37 cellular contexts compared by ENCODE assay signal in genomic region chr17:60548990-60549389, GRCh38.
"Had no signal": no experiment of that assay in that cellular context is flagged by ENCODE, and none has a peak within 500 bp of the region (broad histone marks: within the 10 kb centered on the region; RNA-seq: fewer than 3 reads in every experiment).

No MANE protein-coding gene starts in this region.

- H3K27ac Mint-ChIP-seq: activated CD4-positive, alpha-beta T cell treated with anti-CD3 and anti-CD28 coated beads for 36 hours; activated CD4-positive, alpha-beta T cell treated with anti-CD3 and anti-CD28 coated beads, Interleukin-2, amount 10 ng/mL, durations not matched to agents 7 days and 5 days; activated CD8-positive, alpha-beta T cell treated with anti-CD3 and anti-CD28 coated beads, Interleukin-2, amount 10 ng/mL, durations not matched to agents 7 days and 5 days; activated naive CD4-positive, alpha-beta T cell treated with anti-CD3 and anti-CD28 coated beads for 36 hours; activated naive CD8-positive, alpha-beta T cell; activated naive CD8-positive, alpha-beta T cell treated with anti-CD3 and anti-CD28 coated beads, Interleukin-2, amount 50 U/mL, for 24 hours; activated T-cell treated with anti-CD3 and anti-CD28 coated beads, Interleukin-2, amount 50 U/mL, for 24 hours; activated T-helper 1 cell treated with anti-CD3 and anti-CD28 coated beads, Interleukin-12 subunit alpha, Interleukin-12 subunit beta, Interleukin-2, Interleukin-4 antibody, amounts not matched to agents 30 ng/mL and 10 ng/mL and 1 ng/mL, durations not matched to agents 14 hours and 24 hours and 36 hours; T-helper 1 cell treated with Interleukin-12 subunit alpha and Interleukin-12 subunit beta and Interleukin-4 antibody, amounts not matched to agents 30 μg/mL and 1 μg/mL, for 36 hours; T-helper 2 cell treated with Interferon-gamma antibody and Interleukin-4, amounts not matched to agents 5 μg/mL and 100 μg/mL, for 36 hours had no signal

- ATAC-seq: activated CD4-positive, alpha-beta T cell treated with anti-CD3 and anti-CD28 coated beads for 36 hours; activated CD8-positive, alpha-beta T cell treated with anti-CD3 and anti-CD28 coated beads, Interleukin-2, amount 10 ng/mL, durations not matched to agents 7 days and 5 days; activated naive CD8-positive, alpha-beta T cell treated with anti-CD3 and anti-CD28 coated beads, Interleukin-2, amount 50 U/mL, for 24 hours; PC-3 had no signal

- H3K9ac ChIP-seq: SK-N-SH had no signal

- H3K27me3 ChIP-seq: brain microvascular endothelial cell, cardiac muscle cell, MG63, Peyer's patch, SJSA1 had no signal

- DNase-seq: activated CD4-positive, alpha-beta T cell treated with anti-CD3 and anti-CD28 coated beads for 36 hours; activated CD4-positive, alpha-beta T cell treated with anti-CD3 and anti-CD28 coated beads, Interleukin-2, amount 10 ng/mL, durations not matched to agents 7 days and 5 days; activated CD4-positive, alpha-beta T cell treated with anti-CD3 and anti-CD28 coated beads, Interleukin-2, amount 50 U/mL, for 48 hours; activated CD8-positive, alpha-beta T cell treated with anti-CD3 and anti-CD28 coated beads, Interleukin-2, amount 10 ng/mL, durations not matched to agents 7 days and 5 days; activated gamma-delta T cell treated with Interleukin-2 at 50 U/mL for 16 hours; activated naive CD4-positive, alpha-beta T cell treated with anti-CD3 and anti-CD28 coated beads for 36 hours; activated naive CD8-positive, alpha-beta T cell treated with anti-CD3 and anti-CD28 coated beads, Interleukin-2, amount 50 U/mL, for 24 hours; activated T-cell treated with anti-CD3 and anti-CD28 coated beads, Interleukin-2, amount 50 U/mL, for 24 hours; amniotic stem cell; aorta; brain microvascular endothelial cell; Karpas-422; MG63; NCI-H1048; NCI-H1105 treated with DMSO at 0.1 percent for 48 hours; NCI-H1436; NCI-H1694; NCI-H1930; NCI-H2107; NCI-H2171; NCI-H510A; NCI-H526; NCI-H748 treated with DMSO at 0.1 percent for 48 hours; NK-92 treated with Interleukin-12 subunit alpha and Interleukin-12 subunit beta, amount 100 ng/mL, for 24 hours; PC-3; Peyer's patch; RPMI8226; SHP77 treated with DMSO at 0.1 percent for 48 hours; SK-N-SH had no signal

- H3K4me3 ChIP-seq: cardiac muscle cell, MG63, Peyer's patch, SJSA1 had no signal

- H3K4me1 ChIP-seq: Peyer's patch had no signal

- H3K9me3 Mint-ChIP-seq: activated CD4-positive, alpha-beta T cell treated with anti-CD3 and anti-CD28 coated beads, Interleukin-2, amount 10 ng/mL, durations not matched to agents 7 days and 5 days; activated naive CD8-positive, alpha-beta T cell treated with anti-CD3 and anti-CD28 coated beads, Interleukin-2, amount 50 U/mL, for 24 hours; activated T-cell treated with anti-CD3 and anti-CD28 coated beads, Interleukin-2, amount 50 U/mL, for 24 hours; activated T-helper 1 cell treated with anti-CD3 and anti-CD28 coated beads, Interleukin-12 subunit alpha, Interleukin-12 subunit beta, Interleukin-2, Interleukin-4 antibody, amounts not matched to agents 30 ng/mL and 10 ng/mL and 1 ng/mL, durations not matched to agents 14 hours and 24 hours and 36 hours; central memory CD8-positive, alpha-beta T cell; T-helper 2 cell treated with Interferon-gamma antibody and Interleukin-4, amounts not matched to agents 5 μg/mL and 100 μg/mL, for 36 hours had no signal

- H3K27ac ChIP-seq: brain microvascular endothelial cell, cardiac muscle cell, Peyer's patch, SJSA1 had no signal

- H3K4me2 ChIP-seq: SK-N-SH had no signal

- FAIRE-seq: TTC549 had no signal

- H3K4me1 Mint-ChIP-seq: activated CD4-positive, alpha-beta T cell treated with anti-CD3 and anti-CD28 coated beads for 36 hours; activated CD4-positive, alpha-beta T cell treated with anti-CD3 and anti-CD28 coated beads, Interleukin-2, amount 10 ng/mL, durations not matched to agents 7 days and 5 days; activated naive CD8-positive, alpha-beta T cell treated with anti-CD3 and anti-CD28 coated beads, Interleukin-2, amount 50 U/mL, for 24 hours; central memory CD8-positive, alpha-beta T cell had no signal

- H3K36me3 Mint-ChIP-seq: activated naive CD8-positive, alpha-beta T cell had no signal

- H3K27me3 Mint-ChIP-seq: activated CD4-positive, alpha-beta T cell treated with anti-CD3 and anti-CD28 coated beads for 36 hours; activated CD4-positive, alpha-beta T cell treated with anti-CD3 and anti-CD28 coated beads, Interleukin-2, amount 10 ng/mL, durations not matched to agents 7 days and 5 days; activated naive CD8-positive, alpha-beta T cell; activated naive CD8-positive, alpha-beta T cell treated with anti-CD3 and anti-CD28 coated beads, Interleukin-2, amount 50 U/mL, for 24 hours; activated T-cell treated with anti-CD3 and anti-CD28 coated beads, Interleukin-2, amount 50 U/mL, for 24 hours; central memory CD8-positive, alpha-beta T cell had no signal

- H3K36me3 ChIP-seq: brain microvascular endothelial cell, cardiac muscle cell, MG63, Peyer's patch, SJSA1 had no signal

- H3K4me3 Mint-ChIP-seq: activated CD4-positive, alpha-beta T cell treated with anti-CD3 and anti-CD28 coated beads for 36 hours; activated CD4-positive, alpha-beta T cell treated with anti-CD3 and anti-CD28 coated beads, Interleukin-2, amount 10 ng/mL, durations not matched to agents 7 days and 5 days; activated CD8-positive, alpha-beta T cell treated with anti-CD3 and anti-CD28 coated beads, Interleukin-2, amount 10 ng/mL, durations not matched to agents 7 days and 5 days; activated naive CD4-positive, alpha-beta T cell treated with anti-CD3 and anti-CD28 coated beads for 36 hours; activated naive CD8-positive, alpha-beta T cell; activated naive CD8-positive, alpha-beta T cell treated with anti-CD3 and anti-CD28 coated beads, Interleukin-2, amount 50 U/mL, for 24 hours; activated T-cell treated with anti-CD3 and anti-CD28 coated beads, Interleukin-2, amount 50 U/mL, for 24 hours; activated T-helper 1 cell treated with anti-CD3 and anti-CD28 coated beads, Interleukin-12 subunit alpha, Interleukin-12 subunit beta, Interleukin-2, Interleukin-4 antibody, amounts not matched to agents 30 ng/mL and 10 ng/mL and 1 ng/mL, durations not matched to agents 14 hours and 24 hours and 36 hours; central memory CD8-positive, alpha-beta T cell; T-helper 1 cell treated with Interleukin-12 subunit alpha and Interleukin-12 subunit beta and Interleukin-4 antibody, amounts not matched to agents 30 μg/mL and 1 μg/mL, for 36 hours; T-helper 2 cell treated with Interferon-gamma antibody and Interleukin-4, amounts not matched to agents 5 μg/mL and 100 μg/mL, for 36 hours had no signal

- H3K9me3 ChIP-seq: SK-N-SH had no signal
